In the genomic region with DNA sequence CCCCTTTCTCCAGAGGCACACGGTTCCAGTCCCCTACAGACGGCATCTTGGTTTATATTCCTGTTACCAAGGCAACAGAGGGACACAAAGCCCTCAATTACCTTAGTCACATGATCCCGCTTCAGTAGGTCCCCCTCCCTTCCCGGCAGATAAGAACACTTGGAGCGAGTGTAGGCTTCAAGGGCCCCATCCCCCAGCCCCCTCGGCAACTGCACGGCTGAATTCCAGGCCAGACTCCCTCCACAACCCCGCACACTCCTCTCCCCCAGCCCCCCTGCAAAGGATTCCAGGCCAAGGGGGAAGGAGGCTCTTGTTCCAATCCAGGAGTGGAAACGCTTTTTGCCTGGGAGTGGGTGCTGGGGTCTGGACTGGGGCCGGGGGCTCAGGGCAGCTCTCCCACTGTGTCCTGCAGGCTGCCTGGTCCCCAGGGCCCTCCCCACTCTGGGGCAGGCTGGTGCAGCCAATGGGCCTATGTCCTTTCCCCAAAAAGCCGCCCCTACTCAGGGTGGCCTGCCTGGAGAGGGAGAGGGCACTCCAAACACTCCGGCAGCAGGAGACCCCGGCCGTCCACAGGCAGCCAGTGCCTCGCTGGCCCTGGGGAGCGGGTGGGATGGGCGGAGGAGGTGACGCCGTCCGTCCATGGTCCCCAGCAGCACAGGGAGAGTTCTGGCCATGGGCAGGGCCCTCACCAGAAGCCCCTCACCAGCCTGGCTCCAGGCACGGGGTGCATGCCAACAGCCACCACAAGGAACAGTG, we compare ENCODE assay signal across 1 cellular context.
A peak's percentile ranks its signal among the peaks of the same experiment; 100 is the strongest.
TF ChIP-seq lines count a peak whose summit lies in the region.

No MANE protein-coding gene starts in this region.

TF ChIP-seq in H1, 55 proteins besides CTCF, POLR2A, EP300 and RAD21 (continued from another document):
- TF ChIP-seq TEAD4 (IDR thresholded peaks at IDR 0.05; ENCODE audit: low read depth, low read length) (peak; percentile 62; the same call in 1 of the 2 replicates), RXRA (IDR thresholded peaks at IDR 0.05; ENCODE audit: insufficient read depth, low read depth, low read length) (no peak), TAF7 (optimal IDR thresholded peaks at IDR 0.05; ENCODE audit: borderline replicate concordance, low read depth, low read length) (no peak), SP1 (IDR thresholded peaks at IDR 0.05; ENCODE audit: low read depth, low read length) (0 out of 2 replicates have a peak, but pooled peaks have one; percentile 46), E2F6 (IDR thresholded peaks at IDR 0.05) (no peak), KDM1A (IDR thresholded peaks at IDR 0.05; ENCODE audit: borderline replicate concordance, low read length) (no peak), HDAC2 (IDR thresholded peaks at IDR 0.05; ENCODE audit: borderline replicate concordance in 1 of 2, low read depth in 2 of 2, low read length in 2 of 2) (no peak)
